Comparison of ENCODE assay signal across 15 cellular contexts in genomic region chr14:92719890-92720323, GRCh38. TPM values are rescaled to one million over a fixed set of nuclear protein-coding genes. Genes with fewer than 3 reads are reported as not detected.
DNase-seq lines count a peak whose midpoint lies in the region; ATAC-seq, FAIRE-seq and TF ChIP-seq lines count a peak whose summit lies in the region.
"Had no signal": no experiment of that assay in that cellular context is flagged by ENCODE, and none has a peak within 500 bp of the region (broad histone marks: within the 10 kb centered on the region; RNA-seq: fewer than 3 reads in every experiment).

No MANE protein-coding gene starts in this region.

- H3K9me3 ChIP-seq in heart left ventricle, result peaks cover 0 to 3% (median 0%) of the 10 kb centered on the region in 12 donors
- no peaks in the 10 kb centered on the region for H3K9me3 ChIP-seq in small intestine (ENCODE audit: control insufficient read depth, low read depth)
- H3K9me3 ChIP-seq: SJSA1 had no signal

- H3K27me3 ChIP-seq in heart left ventricle (no peaks in the 10 kb centered on the region), small intestine (ENCODE audit: control insufficient read depth in 2 of 2, insufficient read depth in 2 of 2, low read length in 2 of 2) (no peaks in the 10 kb centered on the region)
- H3K27me3 ChIP-seq: SJSA1 had no signal

- H3K9me3 Mint-ChIP-seq in natural killer cell treated with Interleukin-12 subunit alpha and Interleukin-12 subunit beta and Interleukin-15 and Interleukin-18, amount 100 ng/mL, for 72 hours, result no peaks in the 10 kb centered on the region
- H3K9me3 Mint-ChIP-seq: activated B cell treated with CpG ODN at 0.5 μM for 24 hours; activated T-helper 1 cell treated with anti-CD3 and anti-CD28 coated beads, Interleukin-12 subunit alpha, Interleukin-12 subunit beta, Interleukin-2, Interleukin-4 antibody, amounts not matched to agents 30 ng/mL and 10 ng/mL and 1 ng/mL, durations not matched to agents 14 hours and 24 hours and 36 hours; central memory CD8-positive, alpha-beta T cell had no signal

- peaks cover 10 to 11% of the 10 kb centered on the region in 2 donors for H3K4me1 Mint-ChIP-seq in natural killer cell treated with Interleukin-12 subunit alpha and Interleukin-12 subunit beta and Interleukin-15 and Interleukin-18, amount 100 ng/mL, for 72 hours (ENCODE audit: low read depth in 2 of 2)
- H3K4me1 Mint-ChIP-seq: activated B cell treated with CpG ODN at 0.5 μM for 24 hours had no signal

- DNase-seq in NCI-H69 (lab: John Stamatoyannopoulos, UW) (peak; percentile 29), heart left ventricle (no peak), small intestine (peak; percentile 98), KG1 (lab: John Stamatoyannopoulos, UW) (no peak), GM20000 (ENCODE audit: low spot score) (no peak)
- no peak for DNase-seq in activated CD4-positive, alpha-beta T cell treated with anti-CD3 and anti-CD28 coated beads for 48 hours
- DNase-seq in natural killer cell treated with Interleukin-12 subunit alpha and Interleukin-12 subunit beta and Interleukin-15 and Interleukin-18, amount 100 ng/mL, for 72 hours (ENCODE audit: low spot score), result no peak
- DNase-seq: activated B cell treated with CpG ODN at 0.5 μM for 24 hours, COR-L47, glutamatergic neuron, NCI-H2107 had no signal

- intact Hi-C loops in heart left ventricle (cut with DNase I), result no loop called here

- peak; percentile 95 for FAIRE-seq in small intestine (lab: Jason Lieb, UNC)

- H3K4me3 Mint-ChIP-seq in natural killer cell treated with Interleukin-12 subunit alpha and Interleukin-12 subunit beta and Interleukin-15 and Interleukin-18, amount 100 ng/mL, for 72 hours, result no peak overlapping the region
- H3K4me3 Mint-ChIP-seq: activated B cell treated with CpG ODN at 0.5 μM for 24 hours; activated T-helper 1 cell treated with anti-CD3 and anti-CD28 coated beads, Interleukin-12 subunit alpha, Interleukin-12 subunit beta, Interleukin-2, Interleukin-4 antibody, amounts not matched to agents 30 ng/mL and 10 ng/mL and 1 ng/mL, durations not matched to agents 14 hours and 24 hours and 36 hours; central memory CD8-positive, alpha-beta T cell had no signal

- TF ChIP-seq CTCF in C4-2B (conservative IDR thresholded peaks at IDR 0.05) (no peak), heart left ventricle (IDR thresholded peaks at IDR 0.05) (no peak), GM20000 (IDR thresholded peaks at IDR 0.05; ENCODE audit: extremely low read depth, missing control alignments) (no peak)

- no peaks in the 10 kb centered on the region for H3K36me3 Mint-ChIP-seq in natural killer cell treated with Interleukin-12 subunit alpha and Interleukin-12 subunit beta and Interleukin-15 and Interleukin-18, amount 100 ng/mL, for 72 hours

- peaks cover 0 to 38% (median 10%) of the 10 kb centered on the region in 12 donors for H3K4me1 ChIP-seq in heart left ventricle
- peaks cover 0 to 2% of the 10 kb centered on the region in 2 donors for H3K4me1 ChIP-seq in small intestine (ENCODE audit: control insufficient read depth in 2 of 2, insufficient read depth in 1 of 2, low read depth in 1 of 2, low read length in 1 of 2)
- H3K4me1 ChIP-seq: SJSA1 had no signal

- peak in 2 of 4 donors; percentile 24 to 27 for ATAC-seq in heart left ventricle
- no peak for ATAC-seq in natural killer cell treated with Interleukin-12 subunit alpha and Interleukin-12 subunit beta and Interleukin-15 and Interleukin-18, amount 100 ng/mL, for 72 hours

- H3K27ac ChIP-seq in C4-2B, result peak overlapping the region; percentile 66
- peak overlapping the region in 10 of 12 donors; percentile 5 to 65 (median 60) for H3K27ac ChIP-seq in heart left ventricle
- peak overlapping the region in 1 of 2 donors; percentile 21 for H3K27ac ChIP-seq in small intestine (ENCODE audit: low read depth in 1 of 2, low read length in 1 of 2)
- H3K27ac ChIP-seq: SJSA1 had no signal

- H3K27ac Mint-ChIP-seq in natural killer cell treated with Interleukin-12 subunit alpha and Interleukin-12 subunit beta and Interleukin-15 and Interleukin-18, amount 100 ng/mL, for 72 hours, result no peak overlapping the region
- H3K27ac Mint-ChIP-seq: activated B cell treated with CpG ODN at 0.5 μM for 24 hours; activated T-helper 1 cell treated with anti-CD3 and anti-CD28 coated beads, Interleukin-12 subunit alpha, Interleukin-12 subunit beta, Interleukin-2, Interleukin-4 antibody, amounts not matched to agents 30 ng/mL and 10 ng/mL and 1 ng/mL, durations not matched to agents 14 hours and 24 hours and 36 hours had no signal

- H3K36me3 ChIP-seq in heart left ventricle (peaks cover 0 to 32% (median 18%) of the 10 kb centered on the region in 9 donors), small intestine (ENCODE audit: control insufficient read depth in 2 of 2, insufficient read depth in 2 of 2, low read length in 2 of 2) (no peaks in the 10 kb centered on the region)

- no peak for TF ChIP-seq POLR2A in heart left ventricle (IDR thresholded peaks at IDR 0.05)

- H3K4me3 ChIP-seq in heart left ventricle (no peak overlapping the region), small intestine (ENCODE audit: low read depth in 1 of 2, low read length in 2 of 2) (no peak overlapping the region)
- H3K4me3 ChIP-seq: SJSA1 had no signal

- 61 to 79% (median 67%) methylated on average over 5 of the region's 5 CpGs for WGBS in heart left ventricle, 4 donors
- WGBS in small intestine, 3 donors, result 14 to 50% (median 34%) methylated on average over 5 of the region's 5 CpGs

- H3K27me3 Mint-ChIP-seq in natural killer cell treated with Interleukin-12 subunit alpha and Interleukin-12 subunit beta and Interleukin-15 and Interleukin-18, amount 100 ng/mL, for 72 hours, result peaks cover 5% of the 10 kb centered on the region in 2 donors
- H3K27me3 Mint-ChIP-seq: activated B cell treated with CpG ODN at 0.5 μM for 24 hours; central memory CD8-positive, alpha-beta T cell had no signal

RNA-seq across cellular contexts. Expression of gene LGMN, which starts 28.5 kb away (rescaled TPM):
- total RNA-seq in heart left ventricle, result 100 to 1,000 TPM in 8 of 9 donors, 10 to 100 TPM in 1; 92.7 to 327 (median 114) TPM
- polyA plus RNA-seq in heart left ventricle (100 to 1,000 TPM in 1 of 2 donors, 10 to 100 TPM in 1; 78.8 to 106 TPM), small intestine (10 to 100 TPM; 57.8 to 64.9 (median 59.7) TPM)
- total RNA-seq in natural killer cell treated with Interleukin-12 subunit alpha and Interleukin-12 subunit beta and Interleukin-15 and Interleukin-18, amount 100 ng/mL, for 72 hours, result not detected

Comparison
In these comparisons a context has a peak if more than half of its experiments do, and no peak if none do; other contexts are left out.
1. DNase-seq: peak in NCI-H69 (single experiment) and small intestine (single experiment); none in heart left ventricle (0 of 5), KG1 (single experiment), GM20000 (single experiment), activated CD4-positive, alpha-beta T cell treated with anti-CD3 and anti-CD28 coated beads for 48 hours (single experiment) and natural killer cell treated with Interleukin-12 subunit alpha and Interleukin-12 subunit beta and Interleukin-15 and Interleukin-18, amount 100 ng/mL, for 72 hours (single experiment).
2. RNA of gene LGMN, which starts 28.5 kb away (total RNA-seq): 92.7 to 327 TPM in heart left ventricle; not detected in natural killer cell treated with Interleukin-12 subunit alpha and Interleukin-12 subunit beta and Interleukin-15 and Interleukin-18, amount 100 ng/mL, for 72 hours; every median in the first group is over 10 times any median in the second.